Comparison of ENCODE assay signal across 8 cellular contexts in the genomic region with DNA sequence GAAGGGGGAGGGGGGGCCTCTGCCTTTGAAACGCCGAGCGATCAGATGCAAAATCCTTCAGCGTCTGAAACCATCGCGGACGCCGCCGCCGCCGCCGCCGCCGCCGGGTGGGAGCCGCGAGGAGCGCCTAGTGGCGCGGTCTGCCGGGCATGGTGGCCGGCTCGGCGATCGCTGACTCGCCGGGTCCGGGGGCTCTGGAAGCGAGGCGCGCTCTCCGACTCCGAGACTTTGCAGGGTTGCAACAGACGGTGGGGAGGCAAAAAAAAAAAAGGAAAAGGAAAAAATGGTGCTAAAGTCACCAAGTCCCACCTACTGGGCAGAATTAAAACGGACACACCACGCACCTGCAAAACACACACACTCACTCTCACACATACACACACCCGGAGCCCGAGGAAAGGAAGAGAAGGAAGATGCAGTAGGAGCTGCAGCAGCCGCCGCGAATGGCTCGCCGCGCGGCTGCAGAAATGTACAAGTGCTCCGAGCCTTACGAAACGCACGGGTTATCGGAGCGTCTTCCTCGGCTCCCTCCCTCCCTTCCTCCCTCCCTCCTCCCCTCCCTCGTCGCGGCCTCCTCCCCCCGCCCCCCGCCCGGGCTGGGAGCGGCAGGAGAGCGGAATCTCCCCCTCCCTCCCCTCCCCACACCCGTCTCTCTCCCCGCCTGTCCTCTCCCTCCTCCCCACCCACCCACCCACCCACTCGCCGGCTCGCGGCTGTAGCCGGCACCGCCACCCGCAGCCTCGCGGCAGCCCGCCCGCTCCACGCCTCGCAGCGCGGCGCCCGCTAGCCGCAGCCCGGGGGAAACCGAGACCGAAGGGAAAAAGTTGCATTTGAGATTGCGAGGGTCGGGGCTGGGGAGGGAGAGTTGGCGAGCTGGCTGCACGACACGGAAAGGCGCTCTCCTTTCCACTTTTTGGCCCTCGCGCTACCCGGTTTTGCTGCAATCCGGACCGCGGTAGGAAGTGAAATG. TPM values are rescaled to one million over a fixed set of nuclear protein-coding genes. Genes with fewer than 3 reads are reported as not detected.
A peak's percentile ranks its signal among the peaks of the same experiment; 100 is the strongest.
DNase-seq lines count a peak whose midpoint lies in the region; ATAC-seq and TF ChIP-seq lines count a peak whose summit lies in the region.

A gene (minus strand): TSS at position 479 of the 970 bp plus-strand sequence. CDS start 586 bp downstream, outside the sequence.

- no peak for DNase-seq in CD4-positive, alpha-beta T cell
- DNase-seq in MG63 = peak; percentile 21
- DNase-seq in lower leg skin (ENCODE audit: low spot score in 2 of 2) = no peak
- no peak for DNase-seq in hepatic stellate cell (ENCODE audit: low spot score)
- DNase-seq in activated CD8-positive, alpha-beta memory T cell treated with anti-CD3 and anti-CD28 coated beads, Interleukin-2, amount 50 U/mL, for 4 hours = no peak

- peaks cover 37% of the 10 kb centered on the region for H3K27me3 ChIP-seq in CD4-positive, alpha-beta T cell (ENCODE audit: control insufficient read depth, insufficient read depth, low read length)
- H3K27me3 ChIP-seq in MG63 = peaks cover 27% of the 10 kb centered on the region
- peaks cover 51% of the 10 kb centered on the region for H3K27me3 ChIP-seq in thymus (ENCODE audit: control insufficient read depth, insufficient read depth)

- no peaks in the 10 kb centered on the region for H3K36me3 ChIP-seq in MG63
- no peaks in the 10 kb centered on the region for H3K36me3 ChIP-seq in thymus (ENCODE audit: control insufficient read depth, insufficient read depth)

- H3K4me3 Mint-ChIP-seq in CD4-positive, alpha-beta T cell = peak within 1 kb of the TSS; percentile 81
- H3K4me3 Mint-ChIP-seq in brain = peak within 1 kb of the TSS; percentile 96 to 100 (median 97)

- H3K27me3 Mint-ChIP-seq in CD4-positive, alpha-beta T cell = peaks cover 79% of the 10 kb centered on the region
- H3K27me3 Mint-ChIP-seq in brain = peaks cover 33% of the 10 kb centered on the region

- H3K4me3 ChIP-seq in MG63 (peak within 1 kb of the TSS; percentile 30; the same call in 1 of the 2 replicates), lower leg skin (ENCODE audit: low read depth, poor library complexity, severe bottlenecking) (peak within 1 kb of the TSS; percentile 16), thymus (ENCODE audit: low read length) (peak within 1 kb of the TSS; percentile 47)

- no peak for TF ChIP-seq POLR2A in lower leg skin (IDR thresholded peaks at IDR 0.05)

- no peaks in the 10 kb centered on the region for H3K9me3 ChIP-seq in CD4-positive, alpha-beta T cell (ENCODE audit: control insufficient read depth, low read length)
- no peaks in the 10 kb centered on the region for H3K9me3 ChIP-seq in MG63
- no peaks in the 10 kb centered on the region for H3K9me3 ChIP-seq in thymus (ENCODE audit: control insufficient read depth)

- no peak for ATAC-seq in CD4-positive, alpha-beta T cell (ENCODE audit: poor library complexity)
- ATAC-seq in HG03097 (IDR thresholded peaks at IDR 0.05; ENCODE audit: low FRiP score, unreplicated experiment) = no peak

- peaks cover 16% of the 10 kb centered on the region for H3K4me1 Mint-ChIP-seq in CD4-positive, alpha-beta T cell (ENCODE audit: low read depth)
- H3K4me1 Mint-ChIP-seq in brain = peaks cover 52% of the 10 kb centered on the region

- no peaks in the 10 kb centered on the region for H3K36me3 Mint-ChIP-seq in CD4-positive, alpha-beta T cell (ENCODE audit: low read depth)
- no peaks in the 10 kb centered on the region for H3K36me3 Mint-ChIP-seq in brain

- H3K9me3 Mint-ChIP-seq in CD4-positive, alpha-beta T cell = no peaks in the 10 kb centered on the region
- peaks cover 0 to 3% (median 0%) of the 10 kb centered on the region in 5 experiments for H3K9me3 Mint-ChIP-seq in brain

- no peak within 1 kb of the TSS for H3K27ac Mint-ChIP-seq in CD4-positive, alpha-beta T cell
- H3K27ac Mint-ChIP-seq in brain = peak within 1 kb of the TSS; percentile 88 to 98 (median 97)

- intact Hi-C loops in CD4-positive, alpha-beta T cell (cut with DNase I, micrococcal nuclease) = no loop called here
- intact Hi-C loops in lower leg skin (cut with DNase I; ENCODE audit: low total_unique reads) = no loop called here

- WGBS in lower leg skin, 2 donors = 0 to 1% methylated on average over 64 to 85 of the region's 95 CpGs
- under 1% methylated on average over 91 of the region's 95 CpGs for WGBS in thymus

- CTCF ChIA-PET in CD4-positive, alpha-beta T cell (lab: Charles Lee) = no interaction called here

- no peak within 1 kb of the TSS for H3K27ac ChIP-seq in CD4-positive, alpha-beta T cell (ENCODE audit: low read depth, low read length)
- H3K27ac ChIP-seq in thymus (ENCODE audit: low read depth) = no peak within 1 kb of the TSS

- H3K4me1 ChIP-seq in thymus (ENCODE audit: control insufficient read depth, insufficient read depth, low read length) = no peaks in the 10 kb centered on the region

- TF ChIP-seq CTCF in CD4-positive, alpha-beta T cell (IDR thresholded peaks at IDR 0.05) = no peak
- TF ChIP-seq CTCF in brain (conservative IDR thresholded peaks at IDR 0.05) = no peak
- no peak for TF ChIP-seq CTCF in lower leg skin (IDR thresholded peaks at IDR 0.05)

- POLR2A ChIA-PET in CD4-positive, alpha-beta T cell (lab: Charles Lee) = no interaction called here

RNA-seq across cellular contexts. Expression of the gene that starts here (rescaled TPM):
- total RNA-seq in CD4-positive, alpha-beta T cell = under 1 TPM in 1 of 2 experiments, not detected in 1; 0.78 TPM
- total RNA-seq in MG63 (2014; rRNA removed; shearing (Covaris generic); ENCODE audit: low replicate concordance) = 4.0 TPM in 1 of 2 replicates, not detected in the other
- 12.5 TPM for polyA plus RNA-seq in brain (ENCODE audit: insufficient read depth, low read depth, low replicate concordance)
- 1 to 10 TPM in 3 of 4 donors, under 1 TPM in 1; 0.97 to 5.4 (median 4.4) TPM for total RNA-seq in lower leg skin
- 5.8 TPM for polyA plus RNA-seq in thymus
